8 cellular contexts compared by ENCODE assay signal in the genomic region with DNA sequence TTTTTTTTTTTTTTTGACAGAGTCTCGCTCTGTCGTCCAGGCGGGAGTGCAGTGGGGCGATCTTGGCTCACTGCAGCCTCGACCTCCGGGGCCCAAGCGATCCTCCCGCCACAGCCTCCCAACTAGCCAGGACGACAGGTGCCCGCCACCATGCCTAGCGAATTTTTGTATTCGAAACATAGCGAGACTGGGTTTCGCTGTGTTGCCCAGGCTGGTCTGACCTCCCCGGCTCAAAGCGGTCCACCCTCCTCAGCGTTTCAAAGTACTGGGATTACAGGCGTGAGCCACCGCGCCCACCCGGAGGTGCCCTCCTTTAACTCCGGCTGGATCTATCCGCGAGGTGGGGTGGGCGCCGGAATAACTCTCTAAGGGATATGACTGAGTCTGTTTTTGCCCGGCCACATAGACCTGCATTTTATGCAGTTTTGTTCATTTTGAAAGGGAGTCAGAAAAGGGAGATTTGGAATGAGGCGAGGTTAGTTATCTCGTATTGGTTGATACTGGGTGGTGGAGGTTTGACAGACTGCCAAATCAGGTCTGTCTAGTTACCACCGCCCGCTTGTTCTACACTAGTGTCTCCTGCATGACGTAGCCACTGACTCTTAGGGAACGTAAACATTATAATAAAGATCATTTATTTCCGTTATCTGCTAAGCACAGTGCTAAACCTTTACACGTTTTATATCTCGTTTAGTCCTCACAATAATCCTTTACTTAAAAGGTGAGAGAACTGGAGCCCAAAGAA. TPM values are rescaled to one million over a fixed set of nuclear protein-coding genes. Genes with fewer than 3 reads are reported as not detected.
DNase-seq lines count a peak whose midpoint lies in the region; ATAC-seq and TF ChIP-seq lines count a peak whose summit lies in the region.

No MANE protein-coding gene starts in this region.

- no peaks in the 10 kb centered on the region for H3K9me3 Mint-ChIP-seq in activated CD4-positive, alpha-beta memory T cell treated with anti-CD3 and anti-CD28 coated beads, Interleukin-2, amount 10 ng/mL, durations not matched to agents 7 days and 5 days
- H3K9me3 Mint-ChIP-seq in stimulated activated naive B cell treated with anti-CD40 and anti-IgM and Interleukin-4, amounts not matched to agents 10 μg/mL and 1 μg/mL and 100 μg/mL, for 72 hours: no peaks in the 10 kb centered on the region

- H3K36me3 ChIP-seq in right atrium auricular region: peaks cover 9% of the 10 kb centered on the region

- peak overlapping the region; percentile 93 to 97 for H3K27ac ChIP-seq in right atrium auricular region

- H3K4me3 ChIP-seq in right atrium auricular region: peak overlapping the region; percentile 81 to 85

- H3K4me1 Mint-ChIP-seq in activated CD4-positive, alpha-beta memory T cell treated with anti-CD3 and anti-CD28 coated beads, Interleukin-2, amount 10 ng/mL, durations not matched to agents 7 days and 5 days: peaks cover 32% of the 10 kb centered on the region
- H3K4me1 Mint-ChIP-seq in stimulated activated naive B cell treated with anti-CD40 and anti-IgM and Interleukin-4, amounts not matched to agents 10 μg/mL and 1 μg/mL and 100 μg/mL, for 72 hours: peaks cover 14 to 27% of the 10 kb centered on the region in 2 donors

- no peak for ATAC-seq in stimulated activated naive B cell treated with anti-CD40 and anti-IgM and Interleukin-4, amounts not matched to agents 10 μg/mL and 1 μg/mL and 100 μg/mL, for 72 hours (replicated peaks)
- ATAC-seq in HG03095 (IDR thresholded peaks at IDR 0.05; ENCODE audit: unreplicated experiment): no peak

- peaks cover 25% of the 10 kb centered on the region for H3K36me3 Mint-ChIP-seq in activated CD4-positive, alpha-beta memory T cell treated with anti-CD3 and anti-CD28 coated beads, Interleukin-2, amount 10 ng/mL, durations not matched to agents 7 days and 5 days (ENCODE audit: low read depth)
- H3K36me3 Mint-ChIP-seq in stimulated activated naive B cell treated with anti-CD40 and anti-IgM and Interleukin-4, amounts not matched to agents 10 μg/mL and 1 μg/mL and 100 μg/mL, for 72 hours: peaks cover 15 to 25% of the 10 kb centered on the region in 2 donors

- TF ChIP-seq CTCF in right atrium auricular region (IDR thresholded peaks at IDR 0.05): no peak

- peak overlapping the region; percentile 99 for H3K4me3 Mint-ChIP-seq in activated CD4-positive, alpha-beta memory T cell treated with anti-CD3 and anti-CD28 coated beads, Interleukin-2, amount 10 ng/mL, durations not matched to agents 7 days and 5 days
- H3K4me3 Mint-ChIP-seq in stimulated activated naive B cell treated with anti-CD40 and anti-IgM and Interleukin-4, amounts not matched to agents 10 μg/mL and 1 μg/mL and 100 μg/mL, for 72 hours: peak overlapping the region; percentile 56 to 98

- no peaks in the 10 kb centered on the region for H3K27me3 Mint-ChIP-seq in activated CD4-positive, alpha-beta memory T cell treated with anti-CD3 and anti-CD28 coated beads, Interleukin-2, amount 10 ng/mL, durations not matched to agents 7 days and 5 days
- no peaks in the 10 kb centered on the region for H3K27me3 Mint-ChIP-seq in stimulated activated naive B cell treated with anti-CD40 and anti-IgM and Interleukin-4, amounts not matched to agents 10 μg/mL and 1 μg/mL and 100 μg/mL, for 72 hours

- H3K27ac Mint-ChIP-seq in activated CD4-positive, alpha-beta memory T cell treated with anti-CD3 and anti-CD28 coated beads, Interleukin-2, amount 10 ng/mL, durations not matched to agents 7 days and 5 days: peak overlapping the region; percentile 72
- H3K27ac Mint-ChIP-seq in stimulated activated naive B cell treated with anti-CD40 and anti-IgM and Interleukin-4, amounts not matched to agents 10 μg/mL and 1 μg/mL and 100 μg/mL, for 72 hours: peak overlapping the region; percentile 87

- no peaks in the 10 kb centered on the region for H3K9me3 ChIP-seq in right atrium auricular region

- H3K4me1 ChIP-seq in right atrium auricular region: peaks cover 0 to 19% of the 10 kb centered on the region in 2 donors

- POLR2A ChIA-PET in activated CD4-positive, alpha-beta memory T cell treated with anti-CD3 and anti-CD28 coated beads, Interleukin-2, amount 10 ng/mL, durations not matched to agents 7 days and 5 days (lab: Charles Lee): interaction anchor here (1.6 kb wide), 1 partner anchor 16 kb away, joined by 5 read pairs; the partner anchor contains the start of gene COMMD1

- CTCF ChIA-PET in activated CD4-positive, alpha-beta memory T cell treated with anti-CD3 and anti-CD28 coated beads, Interleukin-2, amount 10 ng/mL, durations not matched to agents 7 days and 5 days (lab: Charles Lee): interaction anchor here (0.6 to 0.7 kb wide), 4 partner anchors 9 to 310 kb away, joined by 3 to 6 read pairs (median 4); no protein-coding TSS in a partner anchor

- no peaks in the 10 kb centered on the region for H3K27me3 ChIP-seq in right atrium auricular region

- DNase-seq in DMS 273 (lab: John Stamatoyannopoulos, UW; ENCODE audit: unreplicated experiment) (peak; percentile 13), DMS 273 treated with DMSO at 0.1 percent for 48 hours (lab: John Stamatoyannopoulos, UW) (no peak), right atrium auricular region (ENCODE audit: low spot score) (no peak), mucosa of gallbladder (ENCODE audit: low spot score) (no peak), SKM-1 (lab: John Stamatoyannopoulos, UW; ENCODE audit: unreplicated experiment) (no peak)
- no peak for DNase-seq in activated CD4-positive, alpha-beta memory T cell treated with anti-CD3 and anti-CD28 coated beads, Interleukin-2, amount 10 ng/mL, durations not matched to agents 7 days and 5 days
- no peak for DNase-seq in stimulated activated naive B cell treated with anti-CD40 and anti-IgM and Interleukin-4, amounts not matched to agents 10 μg/mL and 1 μg/mL and 100 μg/mL, for 72 hours

RNA-seq across cellular contexts. Expression of gene CCT4, which starts 0.9 kb away (rescaled TPM):
- 100 to 1,000 TPM; 145 to 151 TPM for total RNA-seq in activated CD4-positive, alpha-beta memory T cell treated with anti-CD3 and anti-CD28 coated beads, Interleukin-2, amount 10 ng/mL, durations not matched to agents 7 days and 5 days
- total RNA-seq in right atrium auricular region (10 to 100 TPM; 64.9 to 69.8 TPM), mucosa of gallbladder (114 TPM)

RNA-seq across cellular contexts. Expression of gene COMMD1, which starts 16.1 kb away (rescaled TPM):
- 10 to 100 TPM; 25.4 to 26.9 TPM for total RNA-seq in activated CD4-positive, alpha-beta memory T cell treated with anti-CD3 and anti-CD28 coated beads, Interleukin-2, amount 10 ng/mL, durations not matched to agents 7 days and 5 days
- 10 to 100 TPM; 54.5 to 66.0 TPM for total RNA-seq in right atrium auricular region
- total RNA-seq in mucosa of gallbladder: 35.0 TPM

RNA-seq across cellular contexts. Expression of gene FAM161A, which starts 35.5 kb away (rescaled TPM):
- 1 to 10 TPM; 2.5 TPM for total RNA-seq in activated CD4-positive, alpha-beta memory T cell treated with anti-CD3 and anti-CD28 coated beads, Interleukin-2, amount 10 ng/mL, durations not matched to agents 7 days and 5 days
- total RNA-seq in right atrium auricular region (1 to 10 TPM in 1 of 2 donors, under 1 TPM in 1; 0.41 to 1.8 TPM), mucosa of gallbladder (3.8 TPM)
